In genomic region chr22:48405741-48406140, GRCh38 we compare ENCODE assay signal across 1 cellular context.
TF ChIP-seq lines count a peak whose summit lies in the region.

No MANE protein-coding gene starts in this region.

TF ChIP-seq in A549, 52 proteins besides CTCF, POLR2A, EP300 and RAD21 (continued from another document):
- TF ChIP-seq ELK1 (IDR thresholded peaks at IDR 0.05; ENCODE audit: low read depth, low read length), result no peak
- no peak for TF ChIP-seq ZFP36 (IDR thresholded peaks at IDR 0.05; ENCODE audit: borderline replicate concordance, partially characterized antibody)
- TF ChIP-seq TFCP2L1 (CRISPR knock-in tag; IDR thresholded peaks at IDR 0.05), result no peak
- TF ChIP-seq RARB (CRISPR knock-in tag; IDR thresholded peaks at IDR 0.05), result no peak
- TF ChIP-seq PBX3 (IDR thresholded peaks at IDR 0.05), result peak; percentile 88
- peak; percentile 91 to 95 for TF ChIP-seq CEBPB (IDR thresholded peaks at IDR 0.05)
- TF ChIP-seq USF2 (IDR thresholded peaks at IDR 0.05), result no peak
- no peak for TF ChIP-seq FOSL2 (IDR thresholded peaks at IDR 0.05)
- peak; percentile 77 for TF ChIP-seq FOSL2 (CRISPR knock-in tag; IDR thresholded peaks at IDR 0.05)
- no peak for TF ChIP-seq CHD2 (IDR thresholded peaks at IDR 0.05; ENCODE audit: low read length, partially characterized antibody)
- no peak for TF ChIP-seq E2F6 (IDR thresholded peaks at IDR 0.05; ENCODE audit: borderline replicate concordance, low read depth)
- no peak for TF ChIP-seq KDM5A (IDR thresholded peaks at IDR 0.05)
- TF ChIP-seq JUNB (IDR thresholded peaks at IDR 0.05), result peak; percentile 64
- peak; percentile 62; the same call in 1 of the 2 replicates for TF ChIP-seq MAX (IDR thresholded peaks at IDR 0.05)
- TF ChIP-seq NFE2L2 (conservative IDR thresholded peaks at IDR 0.05; ENCODE audit: low read length), result no peak
- TF ChIP-seq ESRRA (IDR thresholded peaks at IDR 0.05; ENCODE audit: borderline replicate concordance, low read length), result no peak
- TF ChIP-seq EHMT2 (IDR thresholded peaks at IDR 0.05; ENCODE audit: low read depth), result no peak
- TF ChIP-seq HOXB13 (CRISPR knock-in tag; IDR thresholded peaks at IDR 0.05; ENCODE audit: low read depth), result no peak
- TF ChIP-seq KDM1A (IDR thresholded peaks at IDR 0.05; ENCODE audit: low read depth), result no peak
- TF ChIP-seq FOSB (CRISPR knock-in tag; IDR thresholded peaks at IDR 0.05), result no peak; the same call in 1 of the 2 replicates
- TF ChIP-seq GATA3 (IDR thresholded peaks at IDR 0.05; ENCODE audit: borderline replicate concordance), result peak; percentile 94
- TF ChIP-seq HOXA7 (CRISPR knock-in tag; IDR thresholded peaks at IDR 0.05), result 0 out of 2 replicates have a peak, but pooled peaks have one; percentile 42
- no peak for TF ChIP-seq REST (IDR thresholded peaks at IDR 0.05)
- TF ChIP-seq TP53 (CRISPR knock-in tag; IDR thresholded peaks at IDR 0.05), result no peak
- no peak for TF ChIP-seq PHF8 (IDR thresholded peaks at IDR 0.05; ENCODE audit: borderline replicate concordance, low read depth)
- no peak for TF ChIP-seq ZSCAN20 (CRISPR knock-in tag; IDR thresholded peaks at IDR 0.05)
- peak; percentile 4 for TF ChIP-seq MAFK (IDR thresholded peaks at IDR 0.05; ENCODE audit: partially characterized antibody)
- no peak for TF ChIP-seq EHF (CRISPR knock-in tag; IDR thresholded peaks at IDR 0.05)
- TF ChIP-seq SMC3 (IDR thresholded peaks at IDR 0.05), result peak; percentile 48; the same call in 2 of the 3 replicates
- no peak for TF ChIP-seq MYC (IDR thresholded peaks at IDR 0.05; ENCODE audit: borderline replicate concordance, low read length)
- no peak for TF ChIP-seq SREBF2 (IDR thresholded peaks at IDR 0.05)
